In the genomic region with DNA sequence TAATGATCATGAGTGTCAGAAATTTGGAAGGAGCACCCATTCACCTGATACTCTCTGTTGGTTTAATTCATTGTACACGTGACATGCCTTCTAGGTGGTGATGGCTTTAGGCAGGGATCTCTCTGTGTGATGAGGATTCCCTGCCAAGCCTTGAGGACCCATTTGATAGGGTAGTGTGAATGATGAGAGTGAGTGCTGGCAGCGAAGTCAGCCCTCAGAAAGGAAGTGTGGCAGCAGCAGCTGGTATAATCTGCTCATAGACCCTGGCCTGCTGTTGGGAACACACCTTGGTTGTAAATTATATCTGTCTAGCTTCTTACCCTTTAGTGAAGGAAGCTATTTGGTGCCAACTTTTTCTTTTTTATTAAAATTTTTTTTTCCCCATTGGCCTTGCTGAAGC, we compare ENCODE assay signal across 25 cellular contexts.
DNase-seq lines count a peak whose midpoint lies in the region; ATAC-seq lines count a peak whose summit lies in the region.
"Had no signal": no experiment of that assay in that cellular context is flagged by ENCODE, and none has a peak within 500 bp of the region (broad histone marks: within the 10 kb centered on the region; RNA-seq: fewer than 3 reads in every experiment).

No MANE protein-coding gene starts in this region.

- H3K4me1 Mint-ChIP-seq in stimulated activated naive CD8-positive, alpha-beta T cell treated with anti-CD3 and anti-CD28 coated beads, Interleukin-15, Interleukin-2, amounts not matched to agents 100 ng/mL and 50 ng/mL, for 24 hours (ENCODE audit: low read depth) = peaks cover 50% of the 10 kb centered on the region
- H3K4me1 Mint-ChIP-seq in activated CD4-positive, alpha-beta memory T cell treated with anti-CD3 and anti-CD28 coated beads, Interleukin-2, amount 10 ng/mL, durations not matched to agents 7 days and 5 days = peaks cover 50% of the 10 kb centered on the region

- peaks cover 53% of the 10 kb centered on the region for H3K36me3 Mint-ChIP-seq in stimulated activated naive CD8-positive, alpha-beta T cell treated with anti-CD3 and anti-CD28 coated beads, Interleukin-15, Interleukin-2, amounts not matched to agents 100 ng/mL and 50 ng/mL, for 24 hours (ENCODE audit: low read depth)
- peaks cover 45% of the 10 kb centered on the region for H3K36me3 Mint-ChIP-seq in activated CD4-positive, alpha-beta memory T cell treated with anti-CD3 and anti-CD28 coated beads, Interleukin-2, amount 10 ng/mL, durations not matched to agents 7 days and 5 days (ENCODE audit: low read depth)

- no peaks in the 10 kb centered on the region for H3K27me3 ChIP-seq in H7 (ENCODE audit: control insufficient read depth, insufficient read depth, low read length)
- H3K27me3 ChIP-seq: stomach, thyroid gland had no signal

- peak overlapping the region; percentile 56 for H3K27ac Mint-ChIP-seq in stimulated activated naive CD8-positive, alpha-beta T cell treated with anti-CD3 and anti-CD28 coated beads, Interleukin-15, Interleukin-2, amounts not matched to agents 100 ng/mL and 50 ng/mL, for 24 hours
- H3K27ac Mint-ChIP-seq in activated CD4-positive, alpha-beta memory T cell treated with anti-CD3 and anti-CD28 coated beads, Interleukin-2, amount 10 ng/mL, durations not matched to agents 7 days and 5 days = peak overlapping the region; percentile 59
- H3K27ac Mint-ChIP-seq: activated CD4-positive, alpha-beta T cell treated with anti-CD3 and anti-CD28 coated beads, Interleukin-2, amount 10 ng/mL, durations not matched to agents 24 days and 14 days had no signal

- no peaks in the 10 kb centered on the region; the same call in 1 of the 2 replicates for H3K36me3 ChIP-seq in H7 (replicated peaks; ENCODE audit: control insufficient read depth, insufficient read depth, low read length)
- H3K36me3 ChIP-seq: thyroid gland had no signal

- H3K9me3 Mint-ChIP-seq in stimulated activated naive CD8-positive, alpha-beta T cell treated with anti-CD3 and anti-CD28 coated beads, Interleukin-15, Interleukin-2, amounts not matched to agents 100 ng/mL and 50 ng/mL, for 24 hours = no peaks in the 10 kb centered on the region
- H3K9me3 Mint-ChIP-seq in activated CD4-positive, alpha-beta memory T cell treated with anti-CD3 and anti-CD28 coated beads, Interleukin-2, amount 10 ng/mL, durations not matched to agents 7 days and 5 days = no peaks in the 10 kb centered on the region
- H3K9me3 Mint-ChIP-seq: activated CD4-positive, alpha-beta T cell treated with anti-CD3 and anti-CD28 coated beads, Interleukin-2, amount 10 ng/mL, durations not matched to agents 24 days and 14 days; activated naive CD4-positive, alpha-beta T cell treated with anti-CD3 and anti-CD28 coated beads, Interleukin-2, amount 50 U/mL, for 72 hours; activated T-helper 2 cell treated with anti-CD3 and anti-CD28 coated beads, Interferon-gamma antibody, Interleukin-2, Interleukin-4, amounts not matched to agents 10 μg/mL and 5 μg/mL and 100 μg/mL, durations not matched to agents 14 hours and 24 hours and 36 hours; CD8-positive, alpha-beta memory T cell; natural killer cell treated with Interleukin-12 subunit alpha and Interleukin-12 subunit beta and Interleukin-15 and Interleukin-18, amount 100 ng/mL, for 72 hours had no signal

- intact Hi-C loops in left cardiac atrium (cut with DNase I) = loop anchor here in 1 of 2 donors (5.0 kb wide), 1 partner anchor 51 kb away; no protein-coding TSS in a partner anchor

- CTCF ChIA-PET in activated CD4-positive, alpha-beta memory T cell treated with anti-CD3 and anti-CD28 coated beads, Interleukin-2, amount 10 ng/mL, durations not matched to agents 7 days and 5 days (lab: Charles Lee) = interaction anchor here (1.0 to 2.3 kb wide), 3 partner anchors 13 to 110 kb away, joined by 3 to 15 read pairs (median 14); a partner anchor contains a TSS

- no peaks in the 10 kb centered on the region for H3K27me3 Mint-ChIP-seq in stimulated activated naive CD8-positive, alpha-beta T cell treated with anti-CD3 and anti-CD28 coated beads, Interleukin-15, Interleukin-2, amounts not matched to agents 100 ng/mL and 50 ng/mL, for 24 hours
- H3K27me3 Mint-ChIP-seq in activated CD4-positive, alpha-beta memory T cell treated with anti-CD3 and anti-CD28 coated beads, Interleukin-2, amount 10 ng/mL, durations not matched to agents 7 days and 5 days = no peaks in the 10 kb centered on the region
- H3K27me3 Mint-ChIP-seq: activated CD4-positive, alpha-beta T cell treated with anti-CD3 and anti-CD28 coated beads, Interleukin-2, amount 10 ng/mL, durations not matched to agents 24 days and 14 days; CD8-positive, alpha-beta memory T cell; natural killer cell treated with Interleukin-12 subunit alpha and Interleukin-12 subunit beta and Interleukin-15 and Interleukin-18, amount 100 ng/mL, for 72 hours had no signal

- no peak overlapping the region for H3K4me3 Mint-ChIP-seq in stimulated activated naive CD8-positive, alpha-beta T cell treated with anti-CD3 and anti-CD28 coated beads, Interleukin-15, Interleukin-2, amounts not matched to agents 100 ng/mL and 50 ng/mL, for 24 hours
- H3K4me3 Mint-ChIP-seq in activated CD4-positive, alpha-beta memory T cell treated with anti-CD3 and anti-CD28 coated beads, Interleukin-2, amount 10 ng/mL, durations not matched to agents 7 days and 5 days = no peak overlapping the region
- H3K4me3 Mint-ChIP-seq: CD8-positive, alpha-beta memory T cell; natural killer cell treated with Interleukin-12 subunit alpha and Interleukin-12 subunit beta and Interleukin-15 and Interleukin-18, amount 100 ng/mL, for 72 hours had no signal

- H3K4me3 ChIP-seq in H7 (ENCODE audit: insufficient read depth, low read depth, low read length) = no peak overlapping the region
- H3K4me3 ChIP-seq: lung, stomach, thyroid gland had no signal

- no peak for ATAC-seq in stimulated activated naive CD8-positive, alpha-beta T cell treated with anti-CD3 and anti-CD28 coated beads, Interleukin-15, Interleukin-2, amounts not matched to agents 100 U/mL and 50 U/mL, for 24 hours
- ATAC-seq in left cardiac atrium = peak; percentile 91 to 94
- no peak for ATAC-seq in HG03571 (IDR thresholded peaks at IDR 0.05; ENCODE audit: unreplicated experiment)
- ATAC-seq: HepG2; natural killer cell treated with Interleukin-12 subunit alpha and Interleukin-12 subunit beta and Interleukin-15 and Interleukin-18, amount 100 ng/mL, for 72 hours had no signal

- DNase-seq in stimulated activated naive CD8-positive, alpha-beta T cell treated with anti-CD3 and anti-CD28 coated beads, Interleukin-15, Interleukin-2, amounts not matched to agents 100 U/mL and 50 U/mL, for 24 hours = no peak
- no peak for DNase-seq in activated CD4-positive, alpha-beta memory T cell treated with anti-CD3 and anti-CD28 coated beads, Interleukin-2, amount 10 ng/mL, durations not matched to agents 7 days and 5 days
- DNase-seq in left cardiac atrium (peak; percentile 54), H7 (no peak), NCI-H1694 treated with DMSO at 0.1 percent for 48 hours (lab: John Stamatoyannopoulos, UW) (no peak)
- DNase-seq in NK-92 treated with Interleukin-12 subunit alpha and Interleukin-12 subunit beta, amount 100 ng/mL, for 24 hours (lab: John Stamatoyannopoulos, UW) = no peak
- DNase-seq: activated CD4-positive, alpha-beta T cell treated with anti-CD3 and anti-CD28 coated beads, Interleukin-2, amount 10 ng/mL, durations not matched to agents 24 days and 14 days; CD8-positive, alpha-beta memory T cell; central memory CD4-positive, alpha-beta T cell; dermis blood vessel endothelial cell; GOT3; islet precursor cell; Kasumi-1; MV-4-11; NCI-H187 treated with DMSO at 0.1 percent for 48 hours; NCI-H774; stomach; thyroid gland had no signal

- POLR2A ChIA-PET in activated CD4-positive, alpha-beta memory T cell treated with anti-CD3 and anti-CD28 coated beads, Interleukin-2, amount 10 ng/mL, durations not matched to agents 7 days and 5 days (lab: Charles Lee) = interaction anchor here (1.1 to 1.5 kb wide), 2 partner anchors 65 to 96 kb away, joined by 3 to 5 read pairs; no protein-coding TSS in a partner anchor

Comparison
In these comparisons a context has a peak if more than half of its experiments do, and no peak if none do; other contexts are left out.
1. ATAC-seq: peak in left cardiac atrium (2 of 2); none in stimulated activated naive CD8-positive, alpha-beta T cell treated with anti-CD3 and anti-CD28 coated beads, Interleukin-15, Interleukin-2, amounts not matched to agents 100 U/mL and 50 U/mL, for 24 hours (single experiment) and HG03571 (single experiment).